In genomic region chr15:89136818-89137772, GRCh38 we compare ENCODE assay signal across 1 cellular context.
TF ChIP-seq lines count a peak whose summit lies in the region.

No MANE protein-coding gene starts in this region.

TF ChIP-seq in HepG2, 621 proteins besides CTCF, POLR2A, EP300 and RAD21 (continued from another document and continues in another):
- TF ChIP-seq MXD1 (CRISPR knock-in tag; IDR thresholded peaks at IDR 0.05) (no peak), ZNF788 (CRISPR knock-in tag; IDR thresholded peaks at IDR 0.05; ENCODE audit: borderline replicate concordance) (peak; percentile 62; the same call in 1 of the 2 replicates), TFDP1 (CRISPR knock-in tag; IDR thresholded peaks at IDR 0.05; ENCODE audit: borderline replicate concordance) (peak; percentile 60; the same call in 1 of the 2 replicates), ZSCAN9 (CRISPR knock-in tag; IDR thresholded peaks at IDR 0.05; ENCODE audit: borderline replicate concordance) (0 out of 2 replicates have a peak, but pooled peaks have one; percentile 51), DMTF1 (CRISPR knock-in tag; IDR thresholded peaks at IDR 0.05) (no peak), GLMP (CRISPR knock-in tag; IDR thresholded peaks at IDR 0.05; ENCODE audit: borderline replicate concordance) (no peak), ARID2 (CRISPR knock-in tag; IDR thresholded peaks at IDR 0.05; ENCODE audit: borderline replicate concordance) (no peak), ZNF572 (CRISPR knock-in tag; IDR thresholded peaks at IDR 0.05) (no peak), TCF7L2 (IDR thresholded peaks at IDR 0.05; ENCODE audit: low read depth, low read length) (no peak), HNRNPLL (IDR thresholded peaks at IDR 0.05; ENCODE audit: low read depth, low read length, poor library complexity, severe bottlenecking) (no peak), ZBTB1 (CRISPR knock-in tag; IDR thresholded peaks at IDR 0.05; ENCODE audit: borderline replicate concordance) (no peak), ZNF17 (CRISPR knock-in tag; IDR thresholded peaks at IDR 0.05) (no peak), E2F1 (CRISPR knock-in tag; IDR thresholded peaks at IDR 0.05) (no peak), ZNF383 (CRISPR knock-in tag; IDR thresholded peaks at IDR 0.05; ENCODE audit: borderline replicate concordance) (no peak), EEA1 (CRISPR knock-in tag; IDR thresholded peaks at IDR 0.05; ENCODE audit: borderline replicate concordance) (no peak), ZNF720 (CRISPR knock-in tag; IDR thresholded peaks at IDR 0.05) (no peak), ZNF570 (CRISPR knock-in tag; IDR thresholded peaks at IDR 0.05; ENCODE audit: borderline replicate concordance) (no peak), GPBP1L1 (CRISPR knock-in tag; IDR thresholded peaks at IDR 0.05) (no peak), CC2D1A (CRISPR knock-in tag; IDR thresholded peaks at IDR 0.05) (no peak), FOXA1 (IDR thresholded peaks at IDR 0.05) (no peak), FOXA1 (CRISPR knock-in tag; IDR thresholded peaks at IDR 0.05) (peak; percentile 82), NR1H2 (CRISPR knock-in tag; IDR thresholded peaks at IDR 0.05; ENCODE audit: borderline replicate concordance, low read depth) (no peak), ZNF75D (CRISPR knock-in tag; IDR thresholded peaks at IDR 0.05; ENCODE audit: borderline replicate concordance) (no peak), ZMYM3 (CRISPR knock-in tag; IDR thresholded peaks at IDR 0.05) (peak; percentile 85), CENPT (CRISPR knock-in tag; IDR thresholded peaks at IDR 0.05; ENCODE audit: low read depth) (no peak), SMYD3 (CRISPR knock-in tag; IDR thresholded peaks at IDR 0.05) (no peak), ZNF362 (CRISPR knock-in tag; IDR thresholded peaks at IDR 0.05; ENCODE audit: borderline replicate concordance) (peak; percentile 61; the same call in 1 of the 2 replicates), ZSCAN22 (CRISPR knock-in tag; IDR thresholded peaks at IDR 0.05) (no peak), ZNF484 (CRISPR knock-in tag; IDR thresholded peaks at IDR 0.05; ENCODE audit: borderline replicate concordance, low read depth) (no peak), XBP1 (CRISPR knock-in tag; IDR thresholded peaks at IDR 0.05) (no peak), TOPORS (CRISPR knock-in tag; IDR thresholded peaks at IDR 0.05) (no peak), NR2F2 (IDR thresholded peaks at IDR 0.05; ENCODE audit: borderline replicate concordance, low read depth) (peak; percentile 59; the same call in 1 of the 2 replicates), PHF5A (CRISPR knock-in tag; IDR thresholded peaks at IDR 0.05; ENCODE audit: low read depth, unreplicated experiment) (no peak), KAT8 (CRISPR knock-in tag; IDR thresholded peaks at IDR 0.05) (peak; percentile 73), MLX (CRISPR knock-in tag; IDR thresholded peaks at IDR 0.05) (no peak; the same call in 1 of the 2 replicates), HIVEP1 (CRISPR knock-in tag; IDR thresholded peaks at IDR 0.05) (no peak), ZFAT (CRISPR knock-in tag; conservative IDR thresholded peaks at IDR 0.05) (no peak), IRF1 (CRISPR knock-in tag; IDR thresholded peaks at IDR 0.05; ENCODE audit: low read depth) (no peak), ZBTB34 (CRISPR knock-in tag; IDR thresholded peaks at IDR 0.05) (peak; percentile 95), KMT2B (CRISPR knock-in tag; IDR thresholded peaks at IDR 0.05) (peak; percentile 72; the same call in 1 of the 2 replicates), ZNF512B (CRISPR knock-in tag; IDR thresholded peaks at IDR 0.05; ENCODE audit: borderline replicate concordance) (no peak), HIC2 (CRISPR knock-in tag; IDR thresholded peaks at IDR 0.05; ENCODE audit: low read depth) (peak; percentile 93)
- TF ChIP-seq, protein P1, sequence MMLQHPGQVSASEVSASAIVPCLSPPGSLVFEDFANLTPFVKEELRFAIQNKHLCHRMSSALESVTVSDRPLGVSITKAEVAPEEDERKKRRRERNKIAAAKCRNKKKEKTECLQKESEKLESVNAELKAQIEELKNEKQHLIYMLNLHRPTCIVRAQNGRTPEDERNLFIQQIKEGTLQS (CRISPR knock-in tag; IDR thresholded peaks at IDR 0.05): no peak; the same call in 1 of the 2 replicates
- TF ChIP-seq, protein P2, sequence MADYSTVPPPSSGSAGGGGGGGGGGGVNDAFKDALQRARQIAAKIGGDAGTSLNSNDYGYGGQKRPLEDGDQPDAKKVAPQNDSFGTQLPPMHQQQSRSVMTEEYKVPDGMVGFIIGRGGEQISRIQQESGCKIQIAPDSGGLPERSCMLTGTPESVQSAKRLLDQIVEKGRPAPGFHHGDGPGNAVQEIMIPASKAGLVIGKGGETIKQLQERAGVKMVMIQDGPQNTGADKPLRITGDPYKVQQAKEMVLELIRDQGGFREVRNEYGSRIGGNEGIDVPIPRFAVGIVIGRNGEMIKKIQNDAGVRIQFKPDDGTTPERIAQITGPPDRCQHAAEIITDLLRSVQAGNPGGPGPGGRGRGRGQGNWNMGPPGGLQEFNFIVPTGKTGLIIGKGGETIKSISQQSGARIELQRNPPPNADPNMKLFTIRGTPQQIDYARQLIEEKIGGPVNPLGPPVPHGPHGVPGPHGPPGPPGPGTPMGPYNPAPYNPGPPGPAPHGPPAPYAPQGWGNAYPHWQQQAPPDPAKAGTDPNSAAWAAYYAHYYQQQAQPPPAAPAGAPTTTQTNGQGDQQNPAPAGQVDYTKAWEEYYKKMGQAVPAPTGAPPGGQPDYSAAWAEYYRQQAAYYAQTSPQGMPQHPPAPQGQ (CRISPR knock-in tag; IDR thresholded peaks at IDR 0.05; ENCODE audit: borderline replicate concordance): no peak
